ENCODE assay signal across 23 cellular contexts in the genomic region with DNA sequence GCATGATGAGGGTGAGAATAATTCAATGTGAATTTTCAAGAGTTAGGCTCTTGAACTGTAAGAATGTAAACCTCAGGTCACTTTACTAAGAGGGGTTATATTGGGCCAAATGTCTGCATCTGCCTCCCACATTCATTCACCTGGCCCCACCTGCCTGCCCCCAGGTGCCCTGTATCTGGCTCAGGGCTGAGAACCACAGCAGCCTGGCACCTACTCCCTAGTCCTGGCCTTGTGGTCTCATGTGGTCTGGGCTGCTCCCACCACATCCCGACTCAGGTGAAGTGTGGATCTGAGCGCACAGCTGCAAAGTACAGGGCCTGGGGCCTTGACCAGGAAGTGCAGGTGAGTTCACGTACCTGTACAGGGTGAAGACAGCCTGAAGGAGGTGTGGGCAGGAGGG.
"Had no signal": no experiment of that assay in that cellular context is flagged by ENCODE, and none has a peak within 500 bp of the region (broad histone marks: within the 10 kb centered on the region; RNA-seq: fewer than 3 reads in every experiment).

No MANE protein-coding gene starts in this region.

- ATAC-seq: activated T-helper 17 cell treated with anti-CD3 and anti-CD28 coated beads, Interleukin-2, amount 50 U/mL, for 72 hours; T-helper 17 cell; WTC11 had no signal

- H3K27ac ChIP-seq: brain microvascular endothelial cell, cardiac muscle cell had no signal

- H3K27me3 ChIP-seq: brain microvascular endothelial cell, cardiac muscle cell had no signal

- DNase-seq: activated CD4-positive, alpha-beta T cell treated with anti-CD3 and anti-CD28 coated beads for 1 hour; activated CD4-positive, alpha-beta T cell treated with anti-CD3 and anti-CD28 coated beads, Interleukin-2, amount 10 ng/mL, durations not matched to agents 24 days and 14 days; activated CD4-positive, alpha-beta T cell treated with anti-CD3 and anti-CD28 coated beads, Interleukin-2, amount 50 U/mL, for 48 hours; activated gamma-delta T cell; activated naive CD4-positive, alpha-beta T cell treated with anti-CD3 and anti-CD28 coated beads for 36 hours; activated T-cell treated with anti-CD3 and anti-CD28 coated beads for 4 hours; activated T-cell treated with anti-CD3 and anti-CD28 coated beads, Interleukin-2, amount 50 U/mL, for 48 hours; brain microvascular endothelial cell; Kasumi-1; KBM-7; NCI-H1930; NCI-H2107; NCI-H2171 treated with DMSO at 0.1 percent for 48 hours; NCI-H226; NCI-H526; NCI-H774; SIG-M5; T-helper 17 cell; T-helper 9 cell had no signal

- H3K4me3 ChIP-seq: cardiac muscle cell had no signal

- H3K36me3 ChIP-seq: brain microvascular endothelial cell, cardiac muscle cell had no signal

- H3K4me1 Mint-ChIP-seq: WTC11 had no signal

- H3K27me3 Mint-ChIP-seq: activated CD4-positive, alpha-beta T cell treated with anti-CD3 and anti-CD28 coated beads, Interleukin-2, amount 10 ng/mL, durations not matched to agents 24 days and 14 days; activated naive CD8-positive, alpha-beta T cell; activated T-helper 17 cell treated with anti-CD3 and anti-CD28 coated beads, Interleukin-2, amount 50 U/mL, for 72 hours; T-helper 17 cell had no signal

- H3K4me3 Mint-ChIP-seq: activated CD4-positive, alpha-beta T cell treated with anti-CD3 and anti-CD28 coated beads, Interleukin-2, amount 10 ng/mL, durations not matched to agents 24 days and 14 days; activated naive CD4-positive, alpha-beta T cell treated with anti-CD3 and anti-CD28 coated beads for 36 hours; activated naive CD8-positive, alpha-beta T cell; activated T-helper 17 cell treated with anti-CD3 and anti-CD28 coated beads, Interleukin-2, amount 50 U/mL, for 72 hours; T-helper 17 cell; WTC11 had no signal

- H3K27ac Mint-ChIP-seq: activated CD4-positive, alpha-beta T cell treated with anti-CD3 and anti-CD28 coated beads, Interleukin-2, amount 10 ng/mL, durations not matched to agents 24 days and 14 days; activated naive CD4-positive, alpha-beta T cell treated with anti-CD3 and anti-CD28 coated beads for 36 hours; activated naive CD8-positive, alpha-beta T cell; activated T-helper 17 cell treated with anti-CD3 and anti-CD28 coated beads, Interleukin-2, amount 50 U/mL, for 72 hours; T-helper 17 cell; WTC11 had no signal
